13 cellular contexts compared by ENCODE assay signal in the genomic region with DNA sequence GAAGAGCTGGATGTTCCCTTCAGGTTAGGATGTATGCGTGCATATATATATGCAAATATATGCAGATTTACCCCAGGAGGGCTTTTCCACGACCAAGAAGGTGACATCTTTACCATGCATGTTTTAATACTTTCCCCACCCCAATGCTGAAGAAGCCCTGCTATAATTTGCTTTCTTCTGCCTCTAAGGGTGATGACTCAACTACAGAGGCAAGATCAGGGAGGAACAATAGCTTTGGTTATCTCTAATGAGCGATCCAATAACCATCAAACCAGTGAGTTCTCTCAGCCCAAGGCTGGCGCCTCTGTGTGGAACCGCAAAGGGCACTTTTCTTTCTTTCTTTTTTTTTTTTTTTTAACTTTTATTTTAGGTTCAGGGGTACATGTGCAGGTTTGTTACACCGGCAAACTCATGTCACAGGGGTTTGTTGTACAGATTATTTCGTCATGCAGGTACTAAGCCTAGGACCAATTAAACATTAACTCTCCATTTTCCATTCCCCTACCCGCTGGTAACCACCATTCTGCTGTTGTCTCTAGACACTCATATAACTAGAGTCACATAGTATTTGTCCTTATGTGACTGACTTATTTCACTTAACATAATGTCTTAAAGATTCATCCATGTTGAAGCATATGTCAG. TPM values are rescaled to one million over a fixed set of nuclear protein-coding genes. Genes with fewer than 3 reads are reported as not detected.
DNase-seq lines count a peak whose midpoint lies in the region; ATAC-seq and TF ChIP-seq lines count a peak whose summit lies in the region.
"Had no signal": no experiment of that assay in that cellular context is flagged by ENCODE, and none has a peak within 500 bp of the region (broad histone marks: within the 10 kb centered on the region; RNA-seq: fewer than 3 reads in every experiment).

No MANE protein-coding gene starts in this region.

- intact Hi-C loops in activated B cell treated with CpG ODN at 0.5 μM for 24 hours (cut with micrococcal nuclease), result no loop called here

- peak overlapping the region; percentile 13 for H3K27ac Mint-ChIP-seq in T-helper 1 cell treated with Interleukin-12 subunit alpha and Interleukin-12 subunit beta and Interleukin-4 antibody, amounts not matched to agents 30 μg/mL and 1 μg/mL, for 36 hours
- H3K27ac Mint-ChIP-seq in activated B cell treated with CpG ODN at 0.5 μM for 24 hours, result peak overlapping the region; percentile 66

- H3K9me3 ChIP-seq in iPS-20b (ENCODE audit: insufficient read depth, low read depth, low read length) (no peaks in the 10 kb centered on the region), subcutaneous abdominal adipose tissue (ENCODE audit: control insufficient read depth in 5 of 5, low read length in 5 of 5) (no peaks in the 10 kb centered on the region)
- H3K9me3 ChIP-seq: HAP-1 had no signal

- H3K27ac ChIP-seq in iPS-20b (ENCODE audit: low read length) (no peak overlapping the region), subcutaneous abdominal adipose tissue (ENCODE audit: low read depth, low read length) (peak overlapping the region; percentile 94)

- no peaks in the 10 kb centered on the region for H3K9me3 Mint-ChIP-seq in T-helper 1 cell treated with Interleukin-12 subunit alpha and Interleukin-12 subunit beta and Interleukin-4 antibody, amounts not matched to agents 30 μg/mL and 1 μg/mL, for 36 hours
- no peaks in the 10 kb centered on the region for H3K9me3 Mint-ChIP-seq in activated B cell treated with CpG ODN at 0.5 μM for 24 hours

- H3K9ac ChIP-seq in iPS-20b (ENCODE audit: low read depth, low read length) (no peak overlapping the region), subcutaneous abdominal adipose tissue (ENCODE audit: low read length in 5 of 5) (no peak overlapping the region)

- ATAC-seq in activated B cell treated with CpG ODN at 0.5 μM for 24 hours (ENCODE audit: low read depth), result peak; percentile 40
- ATAC-seq in GM19397 (IDR thresholded peaks at IDR 0.05; ENCODE audit: unreplicated experiment), result no peak

- no peak for TF ChIP-seq CTCF in activated B cell treated with CpG ODN at 0.5 μM for 24 hours (IDR thresholded peaks at IDR 0.05)

- no peaks in the 10 kb centered on the region for H3K36me3 Mint-ChIP-seq in T-helper 1 cell treated with Interleukin-12 subunit alpha and Interleukin-12 subunit beta and Interleukin-4 antibody, amounts not matched to agents 30 μg/mL and 1 μg/mL, for 36 hours (ENCODE audit: low read depth)
- peaks cover 4% of the 10 kb centered on the region for H3K36me3 Mint-ChIP-seq in activated B cell treated with CpG ODN at 0.5 μM for 24 hours (ENCODE audit: low read depth)

- no peaks in the 10 kb centered on the region for H3K27me3 Mint-ChIP-seq in T-helper 1 cell treated with Interleukin-12 subunit alpha and Interleukin-12 subunit beta and Interleukin-4 antibody, amounts not matched to agents 30 μg/mL and 1 μg/mL, for 36 hours (ENCODE audit: low read depth)
- H3K27me3 Mint-ChIP-seq in activated B cell treated with CpG ODN at 0.5 μM for 24 hours, result no peaks in the 10 kb centered on the region

- H3K4me3 ChIP-seq in iPS-20b (ENCODE audit: low read length) (peak overlapping the region; percentile 47; the same call in 1 of the 2 replicates), subcutaneous abdominal adipose tissue (ENCODE audit: low read depth in 1 of 5, low read length in 5 of 5) (no peak overlapping the region)

- peaks cover 38% of the 10 kb centered on the region for H3K4me1 Mint-ChIP-seq in T-helper 1 cell treated with Interleukin-12 subunit alpha and Interleukin-12 subunit beta and Interleukin-4 antibody, amounts not matched to agents 30 μg/mL and 1 μg/mL, for 36 hours (ENCODE audit: low read depth)
- H3K4me1 Mint-ChIP-seq in activated B cell treated with CpG ODN at 0.5 μM for 24 hours, result peaks cover 29% of the 10 kb centered on the region

- POLR2A ChIA-PET in activated B cell treated with CpG ODN at 0.5 μM for 24 hours (lab: Charles Lee), result interaction anchor here (1.0 to 7.2 kb wide), 13 partner anchors 9 to 221 kb away, joined by 3 to 199 read pairs (median 13); no protein-coding TSS in a partner anchor

- H3K27me3 ChIP-seq in iPS-20b (ENCODE audit: insufficient read depth, low read length), result no peaks in the 10 kb centered on the region; the same call in 1 of the 2 replicates
- H3K27me3 ChIP-seq in subcutaneous abdominal adipose tissue (ENCODE audit: control insufficient read depth in 5 of 5, insufficient read depth in 4 of 5, low read length in 5 of 5), result no peaks in the 10 kb centered on the region

- H3K4me3 Mint-ChIP-seq in T-helper 1 cell treated with Interleukin-12 subunit alpha and Interleukin-12 subunit beta and Interleukin-4 antibody, amounts not matched to agents 30 μg/mL and 1 μg/mL, for 36 hours, result no peak overlapping the region
- H3K4me3 Mint-ChIP-seq in activated B cell treated with CpG ODN at 0.5 μM for 24 hours, result peak overlapping the region; percentile 38

- DNase-seq in T-helper 1 cell (no peak), activated B cell treated with CpG ODN at 0.5 μM for 24 hours (no peak), islet precursor cell (no peak), dedifferentiated amniotic fluid mesenchymal stem cell (ENCODE audit: extremely low spot score) (no peak)
- DNase-seq: NCI-H510A, WERI-Rb-1 had no signal

- H3K36me3 ChIP-seq in iPS-20b (ENCODE audit: insufficient read depth, low read depth, low read length) (no peaks in the 10 kb centered on the region), subcutaneous abdominal adipose tissue (ENCODE audit: control insufficient read depth in 5 of 5, insufficient read depth in 5 of 5, low read length in 5 of 5) (no peaks in the 10 kb centered on the region)
- H3K36me3 ChIP-seq: HAP-1, WERI-Rb-1 had no signal

- CTCF ChIA-PET in activated B cell treated with CpG ODN at 0.5 μM for 24 hours (lab: Charles Lee), result interaction anchor here (2.6 kb wide), 1 partner anchor 10 kb away, joined by 10 read pairs; no protein-coding TSS in a partner anchor

- H3K4me1 ChIP-seq in iPS-20b (ENCODE audit: insufficient read depth, low read length) (peaks cover 5% of the 10 kb centered on the region; the same call in 1 of the 2 replicates), subcutaneous abdominal adipose tissue (ENCODE audit: control insufficient read depth in 5 of 5, insufficient read depth in 5 of 5, low read length in 5 of 5) (peaks cover 1 to 26% (median 24%) of the 10 kb centered on the region in 5 donors)

RNA-seq across cellular contexts. Expression of gene UBE2L5, which starts 25.7 kb away (rescaled TPM):
- total RNA-seq in activated B cell treated with CpG ODN at 0.5 μM for 24 hours, result 0.24 and 0.42 TPM in 2 replicates
- total RNA-seq: HT-29, progenitor cell of endocrine pancreas had no signal
